10 cellular contexts compared by ENCODE assay signal in genomic region chr20:31568041-31568731, GRCh38. TPM values are rescaled to one million over a fixed set of nuclear protein-coding genes. Genes with fewer than 3 reads are reported as not detected.
DNase-seq lines count a peak whose midpoint lies in the region; TF ChIP-seq lines count a peak whose summit lies in the region.
"Had no signal": no experiment of that assay in that cellular context is flagged by ENCODE, and none has a peak within 500 bp of the region (broad histone marks: within the 10 kb centered on the region; RNA-seq: fewer than 3 reads in every experiment).

No MANE protein-coding gene starts in this region.

- no peak for TF ChIP-seq CTCF in WERI-Rb-1 (IDR thresholded peaks at IDR 0.05; ENCODE audit: low read depth, low read length)
- peak; percentile 10 for TF ChIP-seq CTCF in fibroblast of pulmonary artery (IDR thresholded peaks at IDR 0.05; ENCODE audit: low read length, missing control alignments)
- TF ChIP-seq CTCF in spleen (IDR thresholded peaks at IDR 0.05 in 8 of 11, conservative IDR thresholded peaks at IDR 0.05 in 3 of 11) = no peak

- H3K9me3 Mint-ChIP-seq in T-helper 2 cell treated with Interferon-gamma antibody and Interleukin-4, amounts not matched to agents 5 μg/mL and 100 μg/mL, for 36 hours = no peaks in the 10 kb centered on the region

- H3K4me1 Mint-ChIP-seq in T-helper 2 cell treated with Interferon-gamma antibody and Interleukin-4, amounts not matched to agents 5 μg/mL and 100 μg/mL, for 36 hours (ENCODE audit: low read depth) = peaks cover 14% of the 10 kb centered on the region

- H3K4me3 ChIP-seq in WERI-Rb-1 (ENCODE audit: low read depth, low read length) = no peak overlapping the region
- H3K4me3 ChIP-seq in fibroblast of pulmonary artery (replicated peaks; ENCODE audit: low read depth, low read length) = no peak overlapping the region
- H3K4me3 ChIP-seq in spleen = no peak overlapping the region
- H3K4me3 ChIP-seq: SJSA1 had no signal

- H3K27me3 Mint-ChIP-seq in T-helper 2 cell treated with Interferon-gamma antibody and Interleukin-4, amounts not matched to agents 5 μg/mL and 100 μg/mL, for 36 hours (ENCODE audit: low read depth) = no peaks in the 10 kb centered on the region

- peak overlapping the region; percentile 36 for H3K27ac Mint-ChIP-seq in T-helper 2 cell treated with Interferon-gamma antibody and Interleukin-4, amounts not matched to agents 5 μg/mL and 100 μg/mL, for 36 hours

- TF ChIP-seq POLR2A in spleen (IDR thresholded peaks at IDR 0.05) = no peak

- peak overlapping the region; percentile 75 for H3K27ac ChIP-seq in WERI-Rb-1
- peak overlapping the region in 3 of 8 donors; percentile 38 to 97 (median 96) for H3K27ac ChIP-seq in spleen
- H3K27ac ChIP-seq: SJSA1 had no signal

- H3K27me3 ChIP-seq in WERI-Rb-1 (ENCODE audit: insufficient read depth, low read depth, severe bottlenecking) (no peaks in the 10 kb centered on the region), spleen (replicated peaks in 1 of 7) (no peaks in the 10 kb centered on the region)
- H3K27me3 ChIP-seq: SJSA1 had no signal

- H3K36me3 ChIP-seq in WERI-Rb-1 = peaks cover 59% of the 10 kb centered on the region
- peaks cover 0 to 80% (median 49%) of the 10 kb centered on the region in 6 donors for H3K36me3 ChIP-seq in spleen

- 70 to 75% (median 72%) methylated on average over 21 of the region's 21 CpGs for WGBS in spleen, 5 donors

- H3K4me3 Mint-ChIP-seq in T-helper 2 cell treated with Interferon-gamma antibody and Interleukin-4, amounts not matched to agents 5 μg/mL and 100 μg/mL, for 36 hours = no peak overlapping the region

- intact Hi-C loops in spleen (cut with DNase I; ENCODE audit: low total_unique reads) = no loop called here

- H3K4me1 ChIP-seq in spleen = peaks cover 8 to 47% (median 29%) of the 10 kb centered on the region in 6 donors

- H3K9me3 ChIP-seq in WERI-Rb-1 (ENCODE audit: severe bottlenecking) (no peaks in the 10 kb centered on the region), spleen (no peaks in the 10 kb centered on the region)
- H3K9me3 ChIP-seq: SJSA1 had no signal

- H3K36me3 Mint-ChIP-seq in T-helper 2 cell treated with Interferon-gamma antibody and Interleukin-4, amounts not matched to agents 5 μg/mL and 100 μg/mL, for 36 hours (ENCODE audit: low read depth) = peaks cover 25% of the 10 kb centered on the region

- no peak for DNase-seq in T-helper 2 cell treated with Interferon-gamma antibody and Interleukin-4, amounts not matched to agents 5 μg/mL and 100 μg/mL, for 36 hours (ENCODE audit: low spot score)
- DNase-seq in T-helper 2 cell (no peak), WERI-Rb-1 (no peak), fibroblast of pulmonary artery (ENCODE audit: low read depth) (peak; percentile 43), spleen (peak; percentile 80), NCI-H1694 (lab: John Stamatoyannopoulos, UW) (no peak), hypothalamus (lab: John Stamatoyannopoulos, UW) (no peak), NCI-H1694 treated with DMSO at 0.1 percent for 48 hours (lab: John Stamatoyannopoulos, UW) (no peak)
- DNase-seq: erythroblast had no signal

RNA-seq across cellular contexts. Expression of gene ID1, which starts 36.9 kb away (rescaled TPM):
- total RNA-seq in spleen = 100 to 1,000 TPM in 5 of 7 donors, 10 to 100 TPM in 2; 77.1 to 222 (median 124) TPM
- polyA plus RNA-seq in spleen = 100 to 1,000 TPM in 2 of 3 donors, 10 to 100 TPM in 1; 47.6 to 131 (median 122) TPM

RNA-seq across cellular contexts. Expression of gene HM13, which starts 53.9 kb away (rescaled TPM):
- 100 to 1,000 TPM in 5 of 7 donors, 10 to 100 TPM in 2; 66.7 to 122 (median 104) TPM for total RNA-seq in spleen
- 100 to 1,000 TPM in 1 of 3 donors, 10 to 100 TPM in 2; 62.1 to 105 (median 67.6) TPM for polyA plus RNA-seq in spleen

Comparison
In these comparisons a context has a peak if more than half of its experiments do, and no peak if none do; other contexts are left out.
1. DNase-seq: peak in fibroblast of pulmonary artery (single experiment) and spleen (single experiment); none in T-helper 2 cell treated with Interferon-gamma antibody and Interleukin-4, amounts not matched to agents 5 μg/mL and 100 μg/mL, for 36 hours (single experiment), T-helper 2 cell (0 of 5), WERI-Rb-1 (single experiment), NCI-H1694 (single experiment), hypothalamus (0 of 51) and NCI-H1694 treated with DMSO at 0.1 percent for 48 hours (single experiment).